Comparison of ENCODE assay signal across 24 cellular contexts in genomic region chr18:75251466-75251865, GRCh38. TPM values are rescaled to one million over a fixed set of nuclear protein-coding genes. Genes with fewer than 3 reads are reported as not detected.
DNase-seq lines count a peak whose midpoint lies in the region; ATAC-seq, FAIRE-seq and TF ChIP-seq lines count a peak whose summit lies in the region.
"Had no signal": no experiment of that assay in that cellular context is flagged by ENCODE, and none has a peak within 500 bp of the region (broad histone marks: within the 10 kb centered on the region; RNA-seq: fewer than 3 reads in every experiment).

No MANE protein-coding gene starts in this region.

- H3K4me3 Mint-ChIP-seq in CD8-positive, alpha-beta memory T cell, result peak overlapping the region in 1 of 7 donors; percentile 39
- peak overlapping the region in 1 of 10 donors; percentile 27 for H3K4me3 Mint-ChIP-seq in naive thymus-derived CD4-positive, alpha-beta T cell
- H3K4me3 Mint-ChIP-seq: CD8-positive, alpha-beta T cell had no signal

- intact Hi-C loops in endothelial cell of umbilical vein (cut with micrococcal nuclease), result no loop called here
- intact Hi-C loops in naive thymus-derived CD4-positive, alpha-beta T cell (cut with micrococcal nuclease), result no loop called here

- no peak overlapping the region for H3K9ac ChIP-seq in endothelial cell of umbilical vein (replicated peaks; ENCODE audit: extremely low read depth, insufficient read depth, low read length)
- H3K9ac ChIP-seq: KMS-11 had no signal

- H3K27ac ChIP-seq in ACC112 (ENCODE audit: low read depth, low read length), result no peak overlapping the region
- H3K27ac ChIP-seq in CD8-positive, alpha-beta memory T cell (ENCODE audit: low read depth, low read length), result no peak overlapping the region
- no peak overlapping the region for H3K27ac ChIP-seq in endothelial cell of umbilical vein (ENCODE audit: insufficient read depth, low read depth, low read length)
- H3K27ac ChIP-seq in naive thymus-derived CD4-positive, alpha-beta T cell (ENCODE audit: low read depth, low read length), result no peak overlapping the region
- H3K27ac ChIP-seq: A549, HL-60, KMS-11, SK-N-MC had no signal

- H3K36me3 Mint-ChIP-seq in CD8-positive, alpha-beta memory T cell, result no peaks in the 10 kb centered on the region
- no peaks in the 10 kb centered on the region for H3K36me3 Mint-ChIP-seq in naive thymus-derived CD4-positive, alpha-beta T cell
- H3K36me3 Mint-ChIP-seq: CD8-positive, alpha-beta T cell had no signal

- no peaks in the 10 kb centered on the region for H4K20me1 ChIP-seq in endothelial cell of umbilical vein (replicated peaks; ENCODE audit: control insufficient read depth, extremely low read depth, insufficient read depth, low read length)

- CTCF ChIA-PET in CD8-positive, alpha-beta memory T cell (lab: Charles Lee), result interaction anchor here (1.3 kb wide), 1 partner anchor 9 kb away, joined by 3 read pairs; no protein-coding TSS in a partner anchor
- CTCF ChIA-PET in endothelial cell of umbilical vein (lab: Charles Lee), result interaction anchor here (0.6 to 1.7 kb wide), 4 partner anchors 11 to 1741 kb away, joined by 3 to 4 read pairs (median 3); no protein-coding TSS in a partner anchor
- CTCF ChIA-PET in naive thymus-derived CD4-positive, alpha-beta T cell (lab: Charles Lee), result interaction anchor here (0.6 kb wide), 1 partner anchor 478 kb away, joined by 4 read pairs; no protein-coding TSS in a partner anchor

- H3K4me3 ChIP-seq in ACC112 (ENCODE audit: low read depth, low read length) (peak overlapping the region; percentile 60; the same call in 1 of the 2 replicates), endothelial cell of umbilical vein (replicated peaks in 1 of 3; ENCODE audit: insufficient read depth in 1 of 3, low read depth in 1 of 3, low read length in 3 of 3) (no peak overlapping the region)
- no peak overlapping the region for H3K4me3 ChIP-seq in CD8-positive, alpha-beta memory T cell (ENCODE audit: low read length)
- H3K4me3 ChIP-seq in naive thymus-derived CD4-positive, alpha-beta T cell (ENCODE audit: low read length), result no peak overlapping the region
- H3K4me3 ChIP-seq: A549, SK-N-MC had no signal

- no peaks in the 10 kb centered on the region for H3K9me3 ChIP-seq in CD8-positive, alpha-beta memory T cell (ENCODE audit: low read length)
- no peaks in the 10 kb centered on the region for H3K9me3 ChIP-seq in endothelial cell of umbilical vein (replicated peaks; ENCODE audit: control insufficient read depth, insufficient read depth, low read length)
- peaks cover 0 to 8% (median 0%) of the 10 kb centered on the region in 3 experiments for H3K9me3 ChIP-seq in naive thymus-derived CD4-positive, alpha-beta T cell (ENCODE audit: control insufficient read depth in 2 of 3, low read length in 3 of 3)
- H3K9me3 ChIP-seq: A549 had no signal

- POLR2A ChIA-PET in CD8-positive, alpha-beta memory T cell (lab: Charles Lee), result no interaction called here
- POLR2A ChIA-PET in endothelial cell of umbilical vein (lab: Charles Lee), result no interaction called here
- POLR2A ChIA-PET in naive thymus-derived CD4-positive, alpha-beta T cell (lab: Charles Lee), result interaction anchor here (0.6 to 1.2 kb wide), 2 partner anchors 41 to 59 kb away, joined by 3 to 4 read pairs; partner anchors contain the start of gene TSHZ1

- H3K27me3 ChIP-seq in ACC112 (ENCODE audit: insufficient read depth, low read length) (no peaks in the 10 kb centered on the region), endothelial cell of umbilical vein (ENCODE audit: control insufficient read depth in 2 of 2, insufficient read depth in 2 of 2, low read length in 2 of 2) (no peaks in the 10 kb centered on the region)
- H3K27me3 ChIP-seq in CD8-positive, alpha-beta memory T cell (ENCODE audit: insufficient read depth, low read length, poor library complexity, severe bottlenecking), result no peaks in the 10 kb centered on the region
- no peaks in the 10 kb centered on the region for H3K27me3 ChIP-seq in naive thymus-derived CD4-positive, alpha-beta T cell (ENCODE audit: control insufficient read depth in 2 of 2, insufficient read depth in 2 of 2, low read length in 2 of 2)

- no peak for ATAC-seq in naive thymus-derived CD4-positive, alpha-beta T cell
- no peak for ATAC-seq in GM18502 (IDR thresholded peaks at IDR 0.05; ENCODE audit: poor library complexity, unreplicated experiment)
- ATAC-seq: A549; CD8-positive, alpha-beta T cell; HCT116 had no signal

- H2AFZ ChIP-seq in ACC112 (ENCODE audit: low read length, unreplicated experiment), result peak overlapping the region; percentile 74
- H2AFZ ChIP-seq in endothelial cell of umbilical vein (ENCODE audit: low read depth, low read length), result no peak overlapping the region

- H3K27me3 Mint-ChIP-seq in CD8-positive, alpha-beta memory T cell, result no peaks in the 10 kb centered on the region
- no peaks in the 10 kb centered on the region for H3K27me3 Mint-ChIP-seq in naive thymus-derived CD4-positive, alpha-beta T cell
- H3K27me3 Mint-ChIP-seq: IgD-negative memory B cell had no signal

- peaks cover 80 to 94% (median 90%) of the 10 kb centered on the region in 3 donors for H3K4me1 Mint-ChIP-seq in CD8-positive, alpha-beta memory T cell
- peaks cover 31 to 94% (median 87%) of the 10 kb centered on the region in 7 donors for H3K4me1 Mint-ChIP-seq in naive thymus-derived CD4-positive, alpha-beta T cell

- no peak for DNase-seq in CD8-positive, alpha-beta memory T cell
- DNase-seq in endothelial cell of umbilical vein (ENCODE audit: low read depth, low spot score) (peak; percentile 88), NCI-H345 (lab: John Stamatoyannopoulos, UW) (no peak), kidney glomerular epithelial cell (lab: John Stamatoyannopoulos, UW) (no peak), NCI-H128 (lab: John Stamatoyannopoulos, UW; ENCODE audit: unreplicated experiment) (no peak)
- no peak for DNase-seq in naive thymus-derived CD4-positive, alpha-beta T cell
- DNase-seq: C1 segment of cervical spinal cord; CD8-positive, alpha-beta T cell; DMS53; MM.1S; NCI-H1694 treated with DMSO at 0.1 percent for 48 hours; NCI-H2171; NCI-H226; NCI-H510A treated with DMSO at 0.1 percent for 48 hours; SIG-M5 had no signal

- no peaks in the 10 kb centered on the region for H3K36me3 ChIP-seq in ACC112 (ENCODE audit: insufficient read depth, low read length)
- H3K36me3 ChIP-seq in CD8-positive, alpha-beta memory T cell (ENCODE audit: insufficient read depth, low read length), result no peaks in the 10 kb centered on the region
- H3K36me3 ChIP-seq in endothelial cell of umbilical vein (ENCODE audit: control insufficient read depth in 2 of 2, extremely low read depth in 1 of 2, insufficient read depth in 2 of 2, low read length in 2 of 2), result no peaks in the 10 kb centered on the region
- no peaks in the 10 kb centered on the region for H3K36me3 ChIP-seq in naive thymus-derived CD4-positive, alpha-beta T cell (ENCODE audit: control insufficient read depth in 2 of 3, insufficient read depth in 3 of 3, low read length in 3 of 3)

- no peaks in the 10 kb centered on the region for H3K9me1 ChIP-seq in endothelial cell of umbilical vein (replicated peaks; ENCODE audit: control insufficient read depth, extremely low read depth, insufficient read depth, low read length)

- H3K4me1 ChIP-seq in ACC112 (ENCODE audit: control insufficient read depth, insufficient read depth, low read length, unreplicated experiment) (peaks cover 49% of the 10 kb centered on the region), endothelial cell of umbilical vein (ENCODE audit: control insufficient read depth, extremely low read depth, insufficient read depth, low read length) (peaks cover 29% of the 10 kb centered on the region)
- peaks cover 50% of the 10 kb centered on the region for H3K4me1 ChIP-seq in CD8-positive, alpha-beta memory T cell (ENCODE audit: insufficient read depth, low read length)
- peaks cover 25 to 30% of the 10 kb centered on the region in 2 donors for H3K4me1 ChIP-seq in naive thymus-derived CD4-positive, alpha-beta T cell (ENCODE audit: control insufficient read depth in 2 of 2, insufficient read depth in 2 of 2, low read length in 2 of 2)

- TF ChIP-seq CTCF in endothelial cell of umbilical vein (IDR thresholded peaks at IDR 0.05; ENCODE audit: extremely low read depth in 1 of 2, insufficient read depth in 1 of 2, low read depth in 1 of 2, low read length in 2 of 2), result no peak

- dilution Hi-C loops in endothelial cell of umbilical vein (cut with MboI; ENCODE audit: extremely low pct_ligation_motif_present, low sequenced_read_pairs), result no loop called here

- no peak for TF ChIP-seq POLR2A in endothelial cell of umbilical vein (IDR thresholded peaks at IDR 0.05; ENCODE audit: low read depth, low read length)

- no peak for FAIRE-seq in endothelial cell of umbilical vein (lab: Jason Lieb, UNC)
- FAIRE-seq: A549, RCC 7860 had no signal

- H3K79me2 ChIP-seq in ACC112 (ENCODE audit: control insufficient read depth, insufficient read depth, low read length, unreplicated experiment) (peaks cover 37% of the 10 kb centered on the region), endothelial cell of umbilical vein (ENCODE audit: control insufficient read depth, insufficient read depth, low read length) (peaks cover 18% of the 10 kb centered on the region)

- peak overlapping the region; percentile 12 for H3K4me2 ChIP-seq in endothelial cell of umbilical vein (ENCODE audit: insufficient read depth, low read length)
- H3K4me2 ChIP-seq: A549, KMS-11 had no signal

- peaks cover 0 to 2% (median 0%) of the 10 kb centered on the region in 5 donors for H3K9me3 Mint-ChIP-seq in CD8-positive, alpha-beta memory T cell
- peaks cover 0 to 5% (median 0%) of the 10 kb centered on the region in 11 donors for H3K9me3 Mint-ChIP-seq in naive thymus-derived CD4-positive, alpha-beta T cell
- H3K9me3 Mint-ChIP-seq: CD8-positive, alpha-beta T cell; IgD-negative memory B cell had no signal

- BruUV-seq in endothelial cell of umbilical vein (replicated peaks; lab: Mats Ljungman, UMichigan), result no TSS peak

- peak overlapping the region in 5 of 8 donors; percentile 18 to 77 (median 44) for H3K27ac Mint-ChIP-seq in CD8-positive, alpha-beta memory T cell
- peak overlapping the region in 7 of 9 donors; percentile 1 to 76 (median 60) for H3K27ac Mint-ChIP-seq in naive thymus-derived CD4-positive, alpha-beta T cell

RNA-seq across cellular contexts. Expression of gene TSHZ1, which starts 40.9 kb away (rescaled TPM):
- 10 to 100 TPM; 17.9 to 18.6 TPM for total RNA-seq in CD8-positive, alpha-beta memory T cell
- polyA plus RNA-seq in CD8-positive, alpha-beta memory T cell, result 9.0 TPM
- total RNA-seq in endothelial cell of umbilical vein, result 10.2 and 11.4 TPM in 2 replicates
- 3.7 and 4.2 TPM in 2 replicates for polyA plus RNA-seq in endothelial cell of umbilical vein
- 4.4 and 4.6 TPM in 2 replicates for polyA plus RNA-seq in endothelial cell of umbilical vein (2011; cell fraction: cytosol; rRNA removed)
- 5.1 TPM in 2 replicates for polyA plus RNA-seq in endothelial cell of umbilical vein (2011; cell fraction: nucleus; rRNA removed)
- 6.3 and 7.3 TPM in 2 replicates for polyA plus RNA-seq in endothelial cell of umbilical vein (2012)
- 5.9 and 6.0 TPM in 2 replicates for polyA minus RNA-seq in endothelial cell of umbilical vein
- 6.5 TPM for polyA minus RNA-seq in endothelial cell of umbilical vein (2011; cell fraction: cytosol; rRNA and poly(A)+ RNA removed)
- 4.7 and 6.0 TPM in 2 replicates for polyA minus RNA-seq in endothelial cell of umbilical vein (2011; cell fraction: nucleus; rRNA and poly(A)+ RNA removed)
- 10 to 100 TPM; 17.9 to 33.5 (median 25.7) TPM for total RNA-seq in naive thymus-derived CD4-positive, alpha-beta T cell
- polyA plus RNA-seq in naive thymus-derived CD4-positive, alpha-beta T cell, result 1 to 10 TPM; 4.5 to 6.6 TPM

RNA-seq across cellular contexts. Expression of gene PTGR3, which starts 42.5 kb away (rescaled TPM):
- total RNA-seq in CD8-positive, alpha-beta memory T cell, result 10 to 100 TPM; 25.8 to 26.3 TPM
- 20.3 TPM for polyA plus RNA-seq in CD8-positive, alpha-beta memory T cell
- 18.3 and 21.9 TPM in 2 replicates for total RNA-seq in endothelial cell of umbilical vein
- 10.0 and 13.9 TPM in 2 replicates for polyA plus RNA-seq in endothelial cell of umbilical vein
- polyA plus RNA-seq in endothelial cell of umbilical vein (2011; cell fraction: cytosol; rRNA removed), result 13.9 and 14.1 TPM in 2 replicates
- 37.1 and 46.1 TPM in 2 replicates for polyA plus RNA-seq in endothelial cell of umbilical vein (2011; cell fraction: nucleus; rRNA removed)
- polyA plus RNA-seq in endothelial cell of umbilical vein (2012), result 15.8 and 20.0 TPM in 2 replicates
- polyA minus RNA-seq in endothelial cell of umbilical vein, result 27.0 and 27.8 TPM in 2 replicates
- polyA minus RNA-seq in endothelial cell of umbilical vein (2011; cell fraction: cytosol; rRNA and poly(A)+ RNA removed), result 19.0 TPM
- 16.1 and 17.8 TPM in 2 replicates for polyA minus RNA-seq in endothelial cell of umbilical vein (2011; cell fraction: nucleus; rRNA and poly(A)+ RNA removed)
- 10 to 100 TPM; 25.1 to 59.1 (median 31.7) TPM for total RNA-seq in naive thymus-derived CD4-positive, alpha-beta T cell
- 10 to 100 TPM; 17.0 to 25.5 TPM for polyA plus RNA-seq in naive thymus-derived CD4-positive, alpha-beta T cell
